9 cellular contexts compared by ENCODE assay signal in the genomic region with DNA sequence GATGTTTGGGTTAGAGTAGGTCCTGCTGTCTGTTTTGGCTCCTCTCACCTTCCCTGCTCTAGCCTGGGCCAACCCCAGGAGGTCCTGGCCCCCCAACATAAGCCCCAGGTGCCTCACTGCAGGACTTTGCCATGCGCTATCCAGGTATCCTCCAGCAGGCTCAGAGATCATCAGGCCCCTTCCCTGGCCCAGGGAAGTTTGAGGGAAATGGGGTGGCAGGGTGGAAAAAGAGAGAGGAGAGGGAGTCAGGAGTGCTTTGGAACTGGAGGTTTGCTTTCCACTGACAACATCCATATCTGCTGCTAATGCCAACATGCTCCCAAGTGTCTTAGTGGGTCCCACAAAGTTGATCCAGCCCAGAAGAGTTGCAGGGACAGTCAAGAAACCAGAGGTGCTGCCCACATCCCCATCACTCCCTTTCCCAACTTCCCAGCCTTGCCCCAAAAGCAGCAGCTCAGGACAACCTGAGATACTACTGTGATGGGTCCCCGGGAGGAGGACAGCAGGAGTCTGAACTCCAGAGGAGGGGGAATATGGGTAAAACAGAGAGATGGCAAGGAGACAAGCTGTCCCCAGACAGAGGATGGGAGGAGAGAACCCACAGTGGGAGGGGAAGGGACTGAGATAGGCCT. TPM values are rescaled to one million over a fixed set of nuclear protein-coding genes. Genes with fewer than 3 reads are reported as not detected.
DNase-seq lines count a peak whose midpoint lies in the region; ATAC-seq and TF ChIP-seq lines count a peak whose summit lies in the region.
"Had no signal": no experiment of that assay in that cellular context is flagged by ENCODE, and none has a peak within 500 bp of the region (broad histone marks: within the 10 kb centered on the region; RNA-seq: fewer than 3 reads in every experiment).

No MANE protein-coding gene starts in this region.

- H3K27ac Mint-ChIP-seq in activated CD4-positive, alpha-beta memory T cell treated with anti-CD3 and anti-CD28 coated beads for 36 hours = peak overlapping the region; percentile 32
- no peak overlapping the region for H3K27ac Mint-ChIP-seq in activated CD4-positive, alpha-beta memory T cell treated with anti-CD3 and anti-CD28 coated beads, Interleukin-2, amount 10 ng/mL, durations not matched to agents 7 days and 5 days
- peak overlapping the region in 5 of 10 donors; percentile 16 to 56 (median 51) for H3K27ac Mint-ChIP-seq in naive thymus-derived CD8-positive, alpha-beta T cell
- H3K27ac Mint-ChIP-seq: activated CD8-positive, alpha-beta memory T cell treated with anti-CD3 and anti-CD28 coated beads, Interleukin-2, amount 10 ng/mL, durations not matched to agents 7 days and 5 days had no signal

- 50% methylated on average over 2 of the region's 2 CpGs for WGBS in mesenchymal stem cell

- peak overlapping the region in 1 of 2 experiments; percentile 87 for H3K23ac ChIP-seq in mesenchymal stem cell (ENCODE audit: low read length in 2 of 2)

- peak overlapping the region; percentile 83 for H2BK5ac ChIP-seq in mesenchymal stem cell (ENCODE audit: low read depth, low read length, poor library complexity, severe bottlenecking)

- H3K36me3 ChIP-seq in mesenchymal stem cell (ENCODE audit: control insufficient read depth in 1 of 2, insufficient read depth in 2 of 2, low read depth in 1 of 2, low read length in 2 of 2) (peaks cover 14 to 27% of the 10 kb centered on the region in 2 experiments), tibial artery (peaks cover 13 to 16% (median 13%) of the 10 kb centered on the region in 3 donors)

- no peak for TF ChIP-seq CTCF in choroid plexus epithelial cell (conservative IDR thresholded peaks at IDR 0.05; ENCODE audit: low read depth, low read length)
- TF ChIP-seq CTCF in tibial artery (IDR thresholded peaks at IDR 0.05) = no peak

- H3K4me3 ChIP-seq in choroid plexus epithelial cell (ENCODE audit: low read depth, low read length) (peak overlapping the region; percentile 70), mesenchymal stem cell (ENCODE audit: insufficient read depth in 1 of 2, low read depth in 1 of 2, low read length in 2 of 2) (peak overlapping the region; percentile 62 to 89), tibial artery (peak overlapping the region; percentile 71 to 79)

- no peaks in the 10 kb centered on the region for H3K9me3 ChIP-seq in mesenchymal stem cell (ENCODE audit: control insufficient read depth, low read length)
- no peaks in the 10 kb centered on the region for H3K9me3 ChIP-seq in tibial artery

- H3K18ac ChIP-seq in mesenchymal stem cell (ENCODE audit: low read depth in 1 of 2, low read length in 2 of 2) = peak overlapping the region; percentile 98 to 100

- POLR2A ChIA-PET in activated CD4-positive, alpha-beta memory T cell treated with anti-CD3 and anti-CD28 coated beads for 36 hours (lab: Charles Lee) = interaction anchor here (0.8 kb wide), 1 partner anchor 8 kb away, joined by 3 read pairs; no protein-coding TSS in a partner anchor
- POLR2A ChIA-PET in activated CD4-positive, alpha-beta memory T cell treated with anti-CD3 and anti-CD28 coated beads, Interleukin-2, amount 10 ng/mL, durations not matched to agents 7 days and 5 days (lab: Charles Lee) = interaction anchor here (1.2 kb wide), 1 partner anchor 29 kb away, joined by 6 read pairs; the partner anchor contains the start of gene SPRYD3
- POLR2A ChIA-PET in naive thymus-derived CD8-positive, alpha-beta T cell (lab: Charles Lee) = no interaction called here

- no peaks in the 10 kb centered on the region for H3K36me3 Mint-ChIP-seq in activated CD4-positive, alpha-beta memory T cell treated with anti-CD3 and anti-CD28 coated beads for 36 hours
- peaks cover 2% of the 10 kb centered on the region for H3K36me3 Mint-ChIP-seq in activated CD4-positive, alpha-beta memory T cell treated with anti-CD3 and anti-CD28 coated beads, Interleukin-2, amount 10 ng/mL, durations not matched to agents 7 days and 5 days (ENCODE audit: low read depth)
- H3K36me3 Mint-ChIP-seq in naive thymus-derived CD8-positive, alpha-beta T cell = no peaks in the 10 kb centered on the region
- H3K36me3 Mint-ChIP-seq: activated CD8-positive, alpha-beta memory T cell treated with anti-CD3 and anti-CD28 coated beads, Interleukin-2, amount 10 ng/mL, durations not matched to agents 7 days and 5 days had no signal

- peaks cover 11% of the 10 kb centered on the region for H3K79me1 ChIP-seq in mesenchymal stem cell (replicated peaks; ENCODE audit: low read length, poor library complexity, severe bottlenecking)

- H3K9me3 Mint-ChIP-seq in activated CD4-positive, alpha-beta memory T cell treated with anti-CD3 and anti-CD28 coated beads for 36 hours = no peaks in the 10 kb centered on the region
- H3K9me3 Mint-ChIP-seq in activated CD4-positive, alpha-beta memory T cell treated with anti-CD3 and anti-CD28 coated beads, Interleukin-2, amount 10 ng/mL, durations not matched to agents 7 days and 5 days = no peaks in the 10 kb centered on the region
- H3K9me3 Mint-ChIP-seq in naive thymus-derived CD8-positive, alpha-beta T cell = no peaks in the 10 kb centered on the region

- H3K27me3 Mint-ChIP-seq in activated CD4-positive, alpha-beta memory T cell treated with anti-CD3 and anti-CD28 coated beads for 36 hours = no peaks in the 10 kb centered on the region
- peaks cover 6% of the 10 kb centered on the region for H3K27me3 Mint-ChIP-seq in activated CD4-positive, alpha-beta memory T cell treated with anti-CD3 and anti-CD28 coated beads, Interleukin-2, amount 10 ng/mL, durations not matched to agents 7 days and 5 days
- H3K27me3 Mint-ChIP-seq in naive thymus-derived CD8-positive, alpha-beta T cell = peaks cover 0 to under 1% (median 0%) of the 10 kb centered on the region in 5 donors

- peak overlapping the region; percentile 71 for H2AK5ac ChIP-seq in mesenchymal stem cell (ENCODE audit: low read length, severe bottlenecking)

- intact Hi-C loops in activated CD4-positive, alpha-beta memory T cell treated with anti-CD3 and anti-CD28 coated beads for 36 hours (cut with micrococcal nuclease) = no loop called here
- intact Hi-C loops in tibial artery (cut with DNase I; ENCODE audit: low total_unique reads) = no loop called here

- peak overlapping the region; percentile 80 for H3K4me2 ChIP-seq in mesenchymal stem cell (ENCODE audit: low read length, poor library complexity, severe bottlenecking)

- H3K4me1 Mint-ChIP-seq in activated CD4-positive, alpha-beta memory T cell treated with anti-CD3 and anti-CD28 coated beads for 36 hours (ENCODE audit: low read depth) = peaks cover 34% of the 10 kb centered on the region
- H3K4me1 Mint-ChIP-seq in activated CD4-positive, alpha-beta memory T cell treated with anti-CD3 and anti-CD28 coated beads, Interleukin-2, amount 10 ng/mL, durations not matched to agents 7 days and 5 days = peaks cover 31% of the 10 kb centered on the region
- H3K4me1 Mint-ChIP-seq in naive thymus-derived CD8-positive, alpha-beta T cell = peaks cover 9 to 32% (median 29%) of the 10 kb centered on the region in 4 donors

- H3K9ac ChIP-seq in mesenchymal stem cell (ENCODE audit: low read length) = peak overlapping the region; percentile 95

- H3K4ac ChIP-seq in mesenchymal stem cell (ENCODE audit: low read depth in 1 of 2, low read length in 2 of 2) = peak overlapping the region; percentile 68 to 98

- no peak for ATAC-seq in naive thymus-derived CD8-positive, alpha-beta T cell
- no peak for ATAC-seq in GM21529 (IDR thresholded peaks at IDR 0.05; ENCODE audit: unreplicated experiment)
- ATAC-seq: activated CD8-positive, alpha-beta memory T cell treated with anti-CD3 and anti-CD28 coated beads, Interleukin-2, amount 10 ng/mL, durations not matched to agents 7 days and 5 days had no signal

- no peak for DNase-seq in activated CD4-positive, alpha-beta memory T cell treated with anti-CD3 and anti-CD28 coated beads for 36 hours
- no peak for DNase-seq in activated CD4-positive, alpha-beta memory T cell treated with anti-CD3 and anti-CD28 coated beads, Interleukin-2, amount 10 ng/mL, durations not matched to agents 7 days and 5 days
- DNase-seq in choroid plexus epithelial cell (ENCODE audit: low read depth) (no peak), mesenchymal stem cell (no peak), tibial artery (no peak), cortex of kidney (lab: John Stamatoyannopoulos, UW) (no peak)
- no peak for DNase-seq in naive thymus-derived CD8-positive, alpha-beta T cell
- DNase-seq: activated CD8-positive, alpha-beta memory T cell treated with anti-CD3 and anti-CD28 coated beads, Interleukin-2, amount 10 ng/mL, durations not matched to agents 7 days and 5 days had no signal

- H3K4me1 ChIP-seq in mesenchymal stem cell (ENCODE audit: control insufficient read depth, insufficient read depth, low read depth, low read length) = peaks cover 71% of the 10 kb centered on the region
- H3K4me1 ChIP-seq in tibial artery = peaks cover 9 to 80% (median 64%) of the 10 kb centered on the region in 4 donors

- CTCF ChIA-PET in activated CD4-positive, alpha-beta memory T cell treated with anti-CD3 and anti-CD28 coated beads for 36 hours (lab: Charles Lee) = interaction anchor here (0.7 to 1.6 kb wide), 2 partner anchors 15 to 166 kb away, joined by 3 to 11 read pairs; no protein-coding TSS in a partner anchor
- CTCF ChIA-PET in activated CD4-positive, alpha-beta memory T cell treated with anti-CD3 and anti-CD28 coated beads, Interleukin-2, amount 10 ng/mL, durations not matched to agents 7 days and 5 days (lab: Charles Lee) = interaction anchor here (1.2 to 1.6 kb wide), 2 partner anchors 15 to 18 kb away, joined by 4 to 5 read pairs; no protein-coding TSS in a partner anchor

- peak overlapping the region; percentile 92 for H2BK120ac ChIP-seq in mesenchymal stem cell (ENCODE audit: low read depth, low read length)

- H2BK15ac ChIP-seq in mesenchymal stem cell (ENCODE audit: low read depth, poor library complexity, severe bottlenecking) = no peak overlapping the region

- peak overlapping the region; percentile 93 for H4K8ac ChIP-seq in mesenchymal stem cell (ENCODE audit: low read length)

- H4K91ac ChIP-seq in mesenchymal stem cell (ENCODE audit: low read length) = peak overlapping the region; percentile 93

- H3K14ac ChIP-seq in mesenchymal stem cell (ENCODE audit: low read length in 2 of 2) = peak overlapping the region in 1 of 2 experiments; percentile 99

- peak overlapping the region; percentile 75 to 99 for H2BK12ac ChIP-seq in mesenchymal stem cell (ENCODE audit: low read length in 2 of 2)

- H3K27ac ChIP-seq in mesenchymal stem cell (ENCODE audit: low read length, poor library complexity, severe bottlenecking) = peak overlapping the region; percentile 94
- H3K27ac ChIP-seq in tibial artery = peak overlapping the region; percentile 99

- H3K27me3 ChIP-seq in mesenchymal stem cell (ENCODE audit: control insufficient read depth in 1 of 2, insufficient read depth in 1 of 2, low read length in 2 of 2) (no peaks in the 10 kb centered on the region), tibial artery (no peaks in the 10 kb centered on the region)

- H3K4me3 Mint-ChIP-seq in activated CD4-positive, alpha-beta memory T cell treated with anti-CD3 and anti-CD28 coated beads for 36 hours = no peak overlapping the region
- H3K4me3 Mint-ChIP-seq in activated CD4-positive, alpha-beta memory T cell treated with anti-CD3 and anti-CD28 coated beads, Interleukin-2, amount 10 ng/mL, durations not matched to agents 7 days and 5 days = no peak overlapping the region
- peak overlapping the region in 1 of 10 donors; percentile 67 for H3K4me3 Mint-ChIP-seq in naive thymus-derived CD8-positive, alpha-beta T cell
- H3K4me3 Mint-ChIP-seq: activated CD8-positive, alpha-beta memory T cell treated with anti-CD3 and anti-CD28 coated beads, Interleukin-2, amount 10 ng/mL, durations not matched to agents 7 days and 5 days had no signal

- no peak overlapping the region for H2AFZ ChIP-seq in mesenchymal stem cell (ENCODE audit: low read depth, low read length)

RNA-seq across cellular contexts. Expression of gene TNS2, which starts 0.7 kb away (rescaled TPM):
- total RNA-seq in activated CD4-positive, alpha-beta memory T cell treated with anti-CD3 and anti-CD28 coated beads for 36 hours = 1 to 10 TPM; 1.8 to 2.4 TPM
- under 1 TPM; 0.78 to 0.83 TPM for total RNA-seq in activated CD4-positive, alpha-beta memory T cell treated with anti-CD3 and anti-CD28 coated beads, Interleukin-2, amount 10 ng/mL, durations not matched to agents 7 days and 5 days
- polyA plus RNA-seq in mesenchymal stem cell (2013, experiment 1 of 2) = 95.2 TPM
- polyA plus RNA-seq in mesenchymal stem cell (2013, experiment 2 of 2) = 91.2 TPM
- 1 to 10 TPM; 2.4 to 3.0 TPM for total RNA-seq in naive thymus-derived CD8-positive, alpha-beta T cell
- polyA plus RNA-seq in naive thymus-derived CD8-positive, alpha-beta T cell = under 1 TPM in 2 of 3 donors, not detected in 1; 0.13 to 0.19 TPM

RNA-seq across cellular contexts. Expression of gene SPRYD3, which starts 28.6 kb away (rescaled TPM):
- total RNA-seq in activated CD4-positive, alpha-beta memory T cell treated with anti-CD3 and anti-CD28 coated beads for 36 hours = 10 to 100 TPM; 32.8 to 35.4 TPM
- total RNA-seq in activated CD4-positive, alpha-beta memory T cell treated with anti-CD3 and anti-CD28 coated beads, Interleukin-2, amount 10 ng/mL, durations not matched to agents 7 days and 5 days = 10 to 100 TPM; 31.2 to 31.3 TPM
- 15.3 TPM for polyA plus RNA-seq in mesenchymal stem cell (2013, experiment 1 of 2)
- 14.7 TPM for polyA plus RNA-seq in mesenchymal stem cell (2013, experiment 2 of 2)
- 10 to 100 TPM; 47.8 to 50.0 TPM for total RNA-seq in naive thymus-derived CD8-positive, alpha-beta T cell
- 10 to 100 TPM; 49.4 to 53.2 (median 51.7) TPM for polyA plus RNA-seq in naive thymus-derived CD8-positive, alpha-beta T cell

RNA-seq across cellular contexts. Expression of gene EIF4B, which starts 44.3 kb away (rescaled TPM):
- 100 to 1,000 TPM; 686 to 718 TPM for total RNA-seq in activated CD4-positive, alpha-beta memory T cell treated with anti-CD3 and anti-CD28 coated beads for 36 hours
- total RNA-seq in activated CD4-positive, alpha-beta memory T cell treated with anti-CD3 and anti-CD28 coated beads, Interleukin-2, amount 10 ng/mL, durations not matched to agents 7 days and 5 days = 100 to 1,000 TPM; 303 to 311 TPM
- polyA plus RNA-seq in mesenchymal stem cell (2013, experiment 1 of 2) = 387 TPM
- 364 TPM for polyA plus RNA-seq in mesenchymal stem cell (2013, experiment 2 of 2)
- total RNA-seq in naive thymus-derived CD8-positive, alpha-beta T cell = 100 to 1,000 TPM; 752 to 804 TPM
- 100 to 1,000 TPM; 116 to 146 (median 124) TPM for polyA plus RNA-seq in naive thymus-derived CD8-positive, alpha-beta T cell

RNA-seq across cellular contexts. Expression of gene IGFBP6, which starts 46.9 kb away (rescaled TPM):
- total RNA-seq in activated CD4-positive, alpha-beta memory T cell treated with anti-CD3 and anti-CD28 coated beads for 36 hours = 1 to 10 TPM; 4.1 to 4.9 TPM
- total RNA-seq in activated CD4-positive, alpha-beta memory T cell treated with anti-CD3 and anti-CD28 coated beads, Interleukin-2, amount 10 ng/mL, durations not matched to agents 7 days and 5 days = 1 to 10 TPM in 1 of 2 experiments, under 1 TPM in 1; 0.38 to 1.2 TPM
- 54.0 TPM for polyA plus RNA-seq in mesenchymal stem cell (2013, experiment 1 of 2)
- 54.6 TPM for polyA plus RNA-seq in mesenchymal stem cell (2013, experiment 2 of 2)
- total RNA-seq in naive thymus-derived CD8-positive, alpha-beta T cell = under 1 TPM in 1 of 2 experiments, not detected in 1; 0.65 TPM
- polyA plus RNA-seq in naive thymus-derived CD8-positive, alpha-beta T cell = 10 to 100 TPM in 2 of 3 donors, 1 to 10 TPM in 1; 7.5 to 16.9 (median 16.9) TPM

RNA-seq across cellular contexts. Expression of gene SOAT2, which starts 52.7 kb away (rescaled TPM):
- 1 to 10 TPM; 1.1 to 1.5 TPM for total RNA-seq in activated CD4-positive, alpha-beta memory T cell treated with anti-CD3 and anti-CD28 coated beads for 36 hours
- total RNA-seq in activated CD4-positive, alpha-beta memory T cell treated with anti-CD3 and anti-CD28 coated beads, Interleukin-2, amount 10 ng/mL, durations not matched to agents 7 days and 5 days = 1 to 10 TPM; 1.4 to 1.5 TPM
- 0.03 TPM for polyA plus RNA-seq in mesenchymal stem cell (2013, experiment 1 of 2)
- polyA plus RNA-seq in mesenchymal stem cell (2013, experiment 2 of 2) = not detected
- total RNA-seq in naive thymus-derived CD8-positive, alpha-beta T cell = under 1 TPM; 0.42 to 0.80 TPM
- polyA plus RNA-seq in naive thymus-derived CD8-positive, alpha-beta T cell = under 1 TPM; 0.67 to 0.77 (median 0.71) TPM
